ENCODE assay signal across 10 cellular contexts in genomic region chr17:69733171-69734014, GRCh38.
A peak's percentile ranks its signal among the peaks of the same experiment; 100 is the strongest.
DNase-seq lines count a peak whose midpoint lies in the region; ATAC-seq, FAIRE-seq and TF ChIP-seq lines count a peak whose summit lies in the region.
"Had no signal": no experiment of that assay in that cellular context is flagged by ENCODE, and none has a peak within 500 bp of the region (broad histone marks: within the 10 kb centered on the region; RNA-seq: fewer than 3 reads in every experiment).

No MANE protein-coding gene starts in this region.

- H3K56ac ChIP-seq in IMR-90 (ENCODE audit: extremely low read depth, insufficient read depth, low read length), result no peak overlapping the region

- H3K27me3 ChIP-seq in IMR-90 (ENCODE audit: control insufficient read depth, insufficient read depth, low read length) (no peaks in the 10 kb centered on the region), brain microvascular endothelial cell (replicated peaks) (no peaks in the 10 kb centered on the region), keratinocyte (ENCODE audit: control insufficient read depth, extremely low read depth, insufficient read depth, low read length) (no peaks in the 10 kb centered on the region)

- H3K4me2 ChIP-seq in IMR-90 (ENCODE audit: low read depth, low read length), result no peak overlapping the region; the same call in 1 of the 2 replicates
- H3K4me2 ChIP-seq in keratinocyte (ENCODE audit: control insufficient read depth, extremely low read depth, insufficient read depth, low read depth, low read length), result peak overlapping the region; percentile 63

- no peak for TF ChIP-seq CTCF in IMR-90 (conservative IDR thresholded peaks at IDR 0.05; ENCODE audit: low read depth, low read length)
- no peak for TF ChIP-seq CTCF in brain microvascular endothelial cell (IDR thresholded peaks at IDR 0.05; ENCODE audit: low read depth, low read length, missing control alignments)
- no peak for TF ChIP-seq CTCF in keratinocyte (optimal IDR thresholded peaks at IDR 0.05 in 1 of 3, IDR thresholded peaks at IDR 0.05 in 1 of 3, conservative IDR thresholded peaks at IDR 0.05 in 1 of 3; ENCODE audit: extremely low read depth in 1 of 3, insufficient read depth in 2 of 3, low read length in 3 of 3)

- TF ChIP-seq POLR2A in IMR-90 (IDR thresholded peaks at IDR 0.05; ENCODE audit: low read depth, low read length), result no peak

- H2BK120ac ChIP-seq in IMR-90 (ENCODE audit: low read depth, low read length), result peak overlapping the region; percentile 46

- H4K20me1 ChIP-seq in IMR-90 (ENCODE audit: insufficient read depth, low read length), result no peaks in the 10 kb centered on the region
- H4K20me1 ChIP-seq in keratinocyte (ENCODE audit: control insufficient read depth, extremely low read depth, insufficient read depth, low read length), result no peaks in the 10 kb centered on the region

- H3K9me3 ChIP-seq in IMR-90 (ENCODE audit: control insufficient read depth, insufficient read depth, low read length) (no peaks in the 10 kb centered on the region), keratinocyte (ENCODE audit: control insufficient read depth, low read depth, low read length) (no peaks in the 10 kb centered on the region)

- dilution Hi-C loops in IMR-90 (cut with HindIII; ENCODE audit: low sequenced_read_pairs, unreplicated experiment) (no loop called here), keratinocyte (cut with MboI; ENCODE audit: extremely low pct_ligation_motif_present, low sequenced_read_pairs) (no loop called here)

- H3K18ac ChIP-seq in IMR-90 (ENCODE audit: low read depth, low read length), result peak overlapping the region; percentile 68; the same call in 1 of the 2 replicates

- peak overlapping the region; percentile 11; the same call in 1 of the 2 replicates for H3K14ac ChIP-seq in IMR-90 (replicated peaks; ENCODE audit: low read depth, low read length)

- H3K9me1 ChIP-seq in IMR-90 (ENCODE audit: insufficient read depth, low read length) (peaks cover 7% of the 10 kb centered on the region; the same call in 1 of the 2 replicates), keratinocyte (ENCODE audit: control insufficient read depth, extremely low read depth, insufficient read depth, low read length) (no peaks in the 10 kb centered on the region)

- CTCF ChIA-PET in IMR-90 (lab: Yijun Ruan, JAX), result interaction anchor here (0.9 to 2.1 kb wide), 3 partner anchors 9 to 127 kb away, joined by 3 to 6 read pairs (median 3); no protein-coding TSS in a partner anchor

- peak overlapping the region; percentile 9; the same call in 1 of the 2 replicates for H3K4ac ChIP-seq in IMR-90 (ENCODE audit: low read depth, low read length)

- H2AFZ ChIP-seq in IMR-90 (replicated peaks; ENCODE audit: low read length, poor library complexity), result peak overlapping the region; percentile 44
- H2AFZ ChIP-seq in keratinocyte (ENCODE audit: control insufficient read depth, low read length), result peak overlapping the region; percentile 30

- H3K27ac ChIP-seq in IMR-90 (ENCODE audit: insufficient read depth, low read length), result peak overlapping the region; percentile 10; the same call in 1 of the 2 replicates
- H3K27ac ChIP-seq in brain microvascular endothelial cell, result no peak overlapping the region
- peak overlapping the region; percentile 2 for H3K27ac ChIP-seq in keratinocyte (ENCODE audit: control insufficient read depth, insufficient read depth, low read length)

- ATAC-seq in IMR-90 (ENCODE audit: low read depth) (peak; percentile 89), HG03571 (IDR thresholded peaks at IDR 0.05; ENCODE audit: unreplicated experiment) (no peak), GM18909 (IDR thresholded peaks at IDR 0.05; ENCODE audit: poor library complexity, unreplicated experiment) (no peak)

- no peak for TF ChIP-seq RAD21 in IMR-90 (IDR thresholded peaks at IDR 0.05; ENCODE audit: low read length)

- peak overlapping the region; percentile 8 to 25; a peak in 1 of 4 replicates for H4K8ac ChIP-seq in IMR-90 (ENCODE audit: low read depth in 2 of 2, low read length in 2 of 2)

- no peak overlapping the region; the same call in 1 of the 2 replicates for H2AK5ac ChIP-seq in IMR-90 (ENCODE audit: low read depth, low read length)

- H3K9ac ChIP-seq in IMR-90 (ENCODE audit: low read depth, low read length) (no peak overlapping the region), keratinocyte (ENCODE audit: control insufficient read depth, extremely low read depth, insufficient read depth, low read length) (no peak overlapping the region)

- 86% methylated on average over 1 of the region's 3 CpGs; no CpG with 5 or more reads in 1 of the 2 experiments for WGBS in IMR-90 (ENCODE audit: extremely low coverage in 2 of 2, insufficient read length in 1 of 2), 2 experiments

- POLR2A ChIA-PET in IMR-90 (lab: Charles Lee; ENCODE audit: unreplicated experiment), result no interaction called here

- H2BK5ac ChIP-seq in IMR-90 (ENCODE audit: low read depth, low read length, poor library complexity, severe bottlenecking), result peak overlapping the region; percentile 56

- H2BK15ac ChIP-seq in IMR-90 (ENCODE audit: low read depth, low read length), result peak overlapping the region; percentile 17; the same call in 2 of the 3 replicates

- in situ Hi-C loops in IMR-90 (cut with MboI; ENCODE audit: low sequenced_read_pairs) (no loop called here), brain microvascular endothelial cell (cut with HindIII; ENCODE audit: low pct_ligation_motif_present, low sequenced_read_pairs) (no loop called here)

- peak overlapping the region; percentile 63; the same call in 1 of the 2 replicates for H2BK20ac ChIP-seq in IMR-90 (ENCODE audit: low read depth, low read length)

- H4K91ac ChIP-seq in IMR-90 (ENCODE audit: insufficient read depth, low read depth, low read length), result peak overlapping the region; percentile 34

- peaks cover 15% of the 10 kb centered on the region for H3K4me1 ChIP-seq in IMR-90 (ENCODE audit: control insufficient read depth, insufficient read depth, low read length)
- peaks cover 32% of the 10 kb centered on the region for H3K4me1 ChIP-seq in keratinocyte (ENCODE audit: control insufficient read depth, extremely low read depth, insufficient read depth, low read length)

- H4K5ac ChIP-seq in IMR-90 (ENCODE audit: low read depth, low read length), result peak overlapping the region; percentile 37

- no peak overlapping the region for H2AK9ac ChIP-seq in IMR-90 (replicated peaks; ENCODE audit: low read depth, low read length, poor library complexity)

- no peaks in the 10 kb centered on the region for H3K79me2 ChIP-seq in keratinocyte (ENCODE audit: control insufficient read depth, insufficient read depth, low read length)

- no peaks in the 10 kb centered on the region for H3K79me1 ChIP-seq in IMR-90 (ENCODE audit: low read depth in 1 of 2, low read length in 2 of 2)

- H3K4me3 ChIP-seq in IMR-90 (ENCODE audit: insufficient read depth, low read depth, low read length) (no peak overlapping the region), brain microvascular endothelial cell (ENCODE audit: low read depth, low read length) (no peak overlapping the region), keratinocyte (ENCODE audit: control insufficient read depth in 2 of 3, extremely low read depth in 1 of 3, insufficient read depth in 2 of 3, low read depth in 1 of 3, low read length in 3 of 3) (no peak overlapping the region)

- no TSS peak for BruUV-seq in IMR-90 (replicated peaks; lab: Mats Ljungman, UMichigan)

- H3K36me3 ChIP-seq in IMR-90 (ENCODE audit: control insufficient read depth, insufficient read depth, low read length) (no peaks in the 10 kb centered on the region), brain microvascular endothelial cell (replicated peaks) (no peaks in the 10 kb centered on the region), keratinocyte (ENCODE audit: control insufficient read depth in 2 of 2, extremely low read depth in 1 of 2, insufficient read depth in 2 of 2, low read length in 2 of 2) (no peaks in the 10 kb centered on the region)

- DNase-seq in AG08395 (ENCODE audit: low spot score) (peak; percentile 83), IMR-90 (peak; percentile 88), brain microvascular endothelial cell (peak; percentile 35), keratinocyte (ENCODE audit: low read depth, low spot score) (peak; percentile 59), NCI-H146 (lab: John Stamatoyannopoulos, UW) (no peak), Kasumi-1 (lab: John Stamatoyannopoulos, UW) (no peak)
- DNase-seq: cerebellar nuclear complex, DMS79 treated with DMSO at 0.1 percent for 48 hours had no signal

- no peak overlapping the region for H3K23ac ChIP-seq in IMR-90 (ENCODE audit: low read depth, low read length)

- FAIRE-seq in keratinocyte (lab: Jason Lieb, UNC), result peak; percentile 98

- intact Hi-C loops in IMR-90 (cut with micrococcal nuclease), result no loop called here

TF ChIP-seq in IMR-90, 13 proteins besides CTCF, POLR2A, EP300 and RAD21:
- TF ChIP-seq FOS (IDR thresholded peaks at IDR 0.05; ENCODE audit: low read depth, low read length) (0 out of 2 replicates have a peak, but pooled peaks have one; percentile 19), CEBPB (IDR thresholded peaks at IDR 0.05; ENCODE audit: low read depth, low read length) (peak; percentile 39; the same call in 1 of the 2 replicates), BHLHE40 (IDR thresholded peaks at IDR 0.05; ENCODE audit: low read depth, low read length) (0 out of 2 replicates have a peak, but pooled peaks have one; percentile 19), MAZ (IDR thresholded peaks at IDR 0.05; ENCODE audit: borderline replicate concordance, low read depth, low read length) (no peak), NFE2L2 (IDR thresholded peaks at IDR 0.05; ENCODE audit: low read depth, low read length) (no peak)
- TF ChIP-seq, protein P1, sequence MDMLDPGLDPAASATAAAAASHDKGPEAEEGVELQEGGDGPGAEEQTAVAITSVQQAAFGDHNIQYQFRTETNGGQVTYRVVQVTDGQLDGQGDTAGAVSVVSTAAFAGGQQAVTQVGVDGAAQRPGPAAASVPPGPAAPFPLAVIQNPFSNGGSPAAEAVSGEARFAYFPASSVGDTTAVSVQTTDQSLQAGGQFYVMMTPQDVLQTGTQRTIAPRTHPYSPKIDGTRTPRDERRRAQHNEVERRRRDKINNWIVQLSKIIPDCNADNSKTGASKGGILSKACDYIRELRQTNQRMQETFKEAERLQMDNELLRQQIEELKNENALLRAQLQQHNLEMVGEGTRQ (IDR thresholded peaks at IDR 0.05; ENCODE audit: low read depth, low read length), result peak; percentile 88

Comparison
In these comparisons a context has a peak if more than half of its experiments do, and no peak if none do; other contexts are left out.
1. DNase-seq: peak in AG08395 (single experiment), IMR-90 (single experiment), brain microvascular endothelial cell (single experiment) and keratinocyte (single experiment); none in NCI-H146 (single experiment) and Kasumi-1 (0 of 2).